ENCODE assay signal across 8 cellular contexts in the genomic region with DNA sequence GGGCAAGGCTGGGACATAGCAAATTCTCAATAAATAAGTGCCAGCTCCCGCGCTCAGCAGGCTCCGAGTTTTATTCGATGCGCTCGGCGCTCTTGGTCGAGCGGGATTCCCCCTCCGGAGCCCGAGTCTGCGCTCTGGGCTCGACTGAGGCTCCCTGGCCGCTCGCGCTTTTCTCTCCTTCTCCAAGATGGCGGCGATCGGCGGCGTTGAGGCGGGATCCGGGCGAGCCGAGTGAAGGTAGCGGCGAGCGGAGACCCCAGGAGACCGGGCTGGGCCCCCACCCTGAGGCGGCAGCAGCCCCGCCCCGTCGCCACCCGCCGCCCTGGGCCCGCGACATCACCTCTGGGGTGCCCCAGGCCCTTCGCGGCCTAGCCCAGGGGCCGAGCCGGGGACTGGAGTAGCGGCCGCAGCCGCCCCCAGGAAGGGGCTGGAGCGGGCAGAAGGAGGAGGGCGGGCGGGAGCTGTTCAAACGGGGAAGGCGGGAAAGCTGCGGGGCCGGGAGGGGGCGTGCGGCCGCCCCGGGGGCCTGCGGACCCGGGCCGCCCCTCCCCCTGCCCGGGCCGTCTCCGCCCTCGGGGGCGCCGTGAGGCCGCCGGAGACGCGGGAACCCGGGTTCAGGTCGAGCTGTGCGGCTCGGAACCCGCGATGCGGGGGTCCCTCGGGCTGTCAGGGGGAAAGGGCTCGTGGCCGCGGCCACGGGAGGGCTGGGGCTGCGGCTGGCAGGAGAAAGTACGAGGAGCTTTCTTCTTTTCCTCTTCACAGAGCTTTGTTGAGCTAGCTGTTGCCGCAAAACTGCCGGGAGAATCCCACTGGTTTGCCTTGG. TPM values are rescaled to one million over a fixed set of nuclear protein-coding genes. Genes with fewer than 3 reads are reported as not detected.
A peak's percentile ranks its signal among the peaks of the same experiment; 100 is the strongest.
DNase-seq lines count a peak whose midpoint lies in the region; ATAC-seq, FAIRE-seq and TF ChIP-seq lines count a peak whose summit lies in the region.

A gene with protein sequence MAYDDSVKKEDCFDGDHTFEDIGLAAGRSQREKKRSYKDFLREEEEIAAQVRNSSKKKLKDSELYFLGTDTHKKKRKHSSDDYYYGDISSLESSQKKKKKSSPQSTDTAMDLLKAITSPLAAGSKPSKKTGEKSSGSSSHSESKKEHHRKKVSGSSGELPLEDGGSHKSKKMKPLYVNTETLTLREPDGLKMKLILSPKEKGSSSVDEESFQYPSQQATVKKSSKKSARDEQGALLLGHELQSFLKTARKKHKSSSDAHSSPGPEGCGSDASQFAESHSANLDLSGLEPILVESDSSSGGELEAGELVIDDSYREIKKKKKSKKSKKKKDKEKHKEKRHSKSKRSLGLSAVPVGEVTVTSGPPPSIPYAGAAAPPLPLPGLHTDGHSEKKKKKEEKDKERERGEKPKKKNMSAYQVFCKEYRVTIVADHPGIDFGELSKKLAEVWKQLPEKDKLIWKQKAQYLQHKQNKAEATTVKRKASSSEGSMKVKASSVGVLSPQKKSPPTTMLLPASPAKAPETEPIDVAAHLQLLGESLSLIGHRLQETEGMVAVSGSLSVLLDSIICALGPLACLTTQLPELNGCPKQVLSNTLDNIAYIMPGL (plus strand): TSS at position 173 of the 823 bp plus-strand sequence. CDS start 4,898 bp downstream, outside the sequence.

- peaks cover 5 to 23% (median 12%) of the 10 kb centered on the region in 3 donors for H3K4me1 ChIP-seq in esophagus squamous epithelium
- peaks cover 5 to 10% of the 10 kb centered on the region in 2 donors for H3K4me1 ChIP-seq in muscle layer of duodenum (ENCODE audit: control insufficient read depth in 1 of 2, insufficient read depth in 2 of 2, low read length in 2 of 2)

- peak within 1 kb of the TSS; percentile 63 to 92 (median 80) for H3K4me3 ChIP-seq in esophagus squamous epithelium
- peak within 1 kb of the TSS; percentile 69 to 86 for H3K4me3 ChIP-seq in muscle layer of duodenum (ENCODE audit: low read depth in 1 of 2, low read length in 2 of 2)

- H3K36me3 ChIP-seq in esophagus squamous epithelium (peaks cover 0 to 10% (median 0%) of the 10 kb centered on the region in 3 donors), muscle layer of duodenum (ENCODE audit: control insufficient read depth in 1 of 2, insufficient read depth in 2 of 2, low read length in 2 of 2) (peaks cover 4 to 5% of the 10 kb centered on the region in 2 donors)

- H3K9me3 Mint-ChIP-seq in activated T-cell treated with anti-CD3 and anti-CD28 coated beads, Interleukin-2, amount 50 U/mL, for 72 hours, result no peaks in the 10 kb centered on the region

- DNase-seq in DMS79 (lab: John Stamatoyannopoulos, UW) (peak; percentile 36), RCC 7860 (ENCODE audit: low spot score) (peak; percentile 58), esophagus squamous epithelium (lab: John Stamatoyannopoulos, UW) (peak; percentile 17)
- DNase-seq in activated T-cell treated with anti-CD3 and anti-CD28 coated beads, Interleukin-2, amount 50 U/mL, for 72 hours, result peak; percentile 87 to 90
- DNase-seq in stimulated activated CD8-positive, alpha-beta memory T cell treated with anti-CD3 and anti-CD28 coated beads, Interleukin-7, amount 100 ng/mL, for 24 hours (ENCODE audit: low read depth), result peak; percentile 73

- intact Hi-C loops in esophagus squamous epithelium (cut with DNase I), result no loop called here

- peaks cover 29% of the 10 kb centered on the region for H3K4me1 Mint-ChIP-seq in activated T-cell treated with anti-CD3 and anti-CD28 coated beads, Interleukin-2, amount 50 U/mL, for 72 hours (ENCODE audit: low read depth)

- H3K27ac Mint-ChIP-seq in activated T-cell treated with anti-CD3 and anti-CD28 coated beads, Interleukin-2, amount 50 U/mL, for 72 hours, result peak within 1 kb of the TSS; percentile 83

- no peaks in the 10 kb centered on the region for H3K27me3 Mint-ChIP-seq in activated T-cell treated with anti-CD3 and anti-CD28 coated beads, Interleukin-2, amount 50 U/mL, for 72 hours (ENCODE audit: low read depth)

- peak within 1 kb of the TSS; percentile 90 to 97 (median 95) for H3K27ac ChIP-seq in esophagus squamous epithelium
- H3K27ac ChIP-seq in muscle layer of duodenum (ENCODE audit: low read length), result peak within 1 kb of the TSS; percentile 61

- H3K9me3 ChIP-seq in esophagus squamous epithelium (no peaks in the 10 kb centered on the region), muscle layer of duodenum (ENCODE audit: control insufficient read depth in 1 of 2, low read length in 2 of 2) (no peaks in the 10 kb centered on the region)

- peak; percentile 86 for ATAC-seq in GM21576 (IDR thresholded peaks at IDR 0.05; ENCODE audit: unreplicated experiment)
- peak; percentile 95 to 96 for ATAC-seq in activated T-cell treated with anti-CD3 and anti-CD28 coated beads, Interleukin-2, amount 50 U/mL, for 72 hours (replicated peaks in 1 of 2)

- WGBS in esophagus squamous epithelium, 2 donors, result 0 to 1% methylated on average over 5 to 28 of the region's 84 CpGs

- TF ChIP-seq EP300 in Ishikawa (IDR thresholded peaks at IDR 0.05; ENCODE audit: borderline replicate concordance), result no peak; the same call in 1 of the 2 replicates

- no peak for TF ChIP-seq POLR2A in esophagus squamous epithelium (IDR thresholded peaks at IDR 0.05)

- no peak for TF ChIP-seq RAD21 in Ishikawa (IDR thresholded peaks at IDR 0.05; ENCODE audit: low read depth)

- H3K27me3 ChIP-seq in esophagus squamous epithelium (no peaks in the 10 kb centered on the region), muscle layer of duodenum (ENCODE audit: low read depth, low read length) (no peaks in the 10 kb centered on the region)

- no peak for FAIRE-seq in RCC 7860 (lab: Jason Lieb, UNC)

- H3K4me3 Mint-ChIP-seq in activated T-cell treated with anti-CD3 and anti-CD28 coated beads, Interleukin-2, amount 50 U/mL, for 72 hours, result peak within 1 kb of the TSS; percentile 90 to 94

- peaks cover 6 to 12% of the 10 kb centered on the region in 2 donors for H3K36me3 Mint-ChIP-seq in activated T-cell treated with anti-CD3 and anti-CD28 coated beads, Interleukin-2, amount 50 U/mL, for 72 hours (ENCODE audit: insufficient read depth in 2 of 2)

- TF ChIP-seq CTCF in esophagus squamous epithelium (IDR thresholded peaks at IDR 0.05), result peak in 2 of 6 experiments; percentile 12 to 20

TF ChIP-seq in Ishikawa, 13 proteins besides CTCF, POLR2A, EP300 and RAD21:
- TF ChIP-seq NFIC (IDR thresholded peaks at IDR 0.05) (no peak; the same call in 1 of the 2 replicates), FOXM1 (IDR thresholded peaks at IDR 0.05; ENCODE audit: borderline replicate concordance, low read depth) (no peak), CEBPB (IDR thresholded peaks at IDR 0.05) (no peak), TAF1 (IDR thresholded peaks at IDR 0.05; ENCODE audit: low read depth) (peak; percentile 97), TCF12 (IDR thresholded peaks at IDR 0.05; ENCODE audit: low read depth) (no peak; the same call in 1 of the 2 replicates), EGR1 (IDR thresholded peaks at IDR 0.05) (no peak), ZBTB7A (IDR thresholded peaks at IDR 0.05; ENCODE audit: low read depth) (peak; percentile 16; the same call in 1 of the 2 replicates), YY1 (IDR thresholded peaks at IDR 0.05; ENCODE audit: low read depth) (peak; percentile 97), TEAD4 (IDR thresholded peaks at IDR 0.05) (peak; percentile 61), CREB1 (IDR thresholded peaks at IDR 0.05; ENCODE audit: low read depth) (no peak)
- TF ChIP-seq, protein P1, sequence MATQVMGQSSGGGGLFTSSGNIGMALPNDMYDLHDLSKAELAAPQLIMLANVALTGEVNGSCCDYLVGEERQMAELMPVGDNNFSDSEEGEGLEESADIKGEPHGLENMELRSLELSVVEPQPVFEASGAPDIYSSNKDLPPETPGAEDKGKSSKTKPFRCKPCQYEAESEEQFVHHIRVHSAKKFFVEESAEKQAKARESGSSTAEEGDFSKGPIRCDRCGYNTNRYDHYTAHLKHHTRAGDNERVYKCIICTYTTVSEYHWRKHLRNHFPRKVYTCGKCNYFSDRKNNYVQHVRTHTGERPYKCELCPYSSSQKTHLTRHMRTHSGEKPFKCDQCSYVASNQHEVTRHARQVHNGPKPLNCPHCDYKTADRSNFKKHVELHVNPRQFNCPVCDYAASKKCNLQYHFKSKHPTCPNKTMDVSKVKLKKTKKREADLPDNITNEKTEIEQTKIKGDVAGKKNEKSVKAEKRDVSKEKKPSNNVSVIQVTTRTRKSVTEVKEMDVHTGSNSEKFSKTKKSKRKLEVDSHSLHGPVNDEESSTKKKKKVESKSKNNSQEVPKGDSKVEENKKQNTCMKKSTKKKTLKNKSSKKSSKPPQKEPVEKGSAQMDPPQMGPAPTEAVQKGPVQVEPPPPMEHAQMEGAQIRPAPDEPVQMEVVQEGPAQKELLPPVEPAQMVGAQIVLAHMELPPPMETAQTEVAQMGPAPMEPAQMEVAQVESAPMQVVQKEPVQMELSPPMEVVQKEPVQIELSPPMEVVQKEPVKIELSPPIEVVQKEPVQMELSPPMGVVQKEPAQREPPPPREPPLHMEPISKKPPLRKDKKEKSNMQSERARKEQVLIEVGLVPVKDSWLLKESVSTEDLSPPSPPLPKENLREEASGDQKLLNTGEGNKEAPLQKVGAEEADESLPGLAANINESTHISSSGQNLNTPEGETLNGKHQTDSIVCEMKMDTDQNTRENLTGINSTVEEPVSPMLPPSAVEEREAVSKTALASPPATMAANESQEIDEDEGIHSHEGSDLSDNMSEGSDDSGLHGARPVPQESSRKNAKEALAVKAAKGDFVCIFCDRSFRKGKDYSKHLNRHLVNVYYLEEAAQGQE (IDR thresholded peaks at IDR 0.05; ENCODE audit: low read depth), result no peak
- TF ChIP-seq, protein P2, sequence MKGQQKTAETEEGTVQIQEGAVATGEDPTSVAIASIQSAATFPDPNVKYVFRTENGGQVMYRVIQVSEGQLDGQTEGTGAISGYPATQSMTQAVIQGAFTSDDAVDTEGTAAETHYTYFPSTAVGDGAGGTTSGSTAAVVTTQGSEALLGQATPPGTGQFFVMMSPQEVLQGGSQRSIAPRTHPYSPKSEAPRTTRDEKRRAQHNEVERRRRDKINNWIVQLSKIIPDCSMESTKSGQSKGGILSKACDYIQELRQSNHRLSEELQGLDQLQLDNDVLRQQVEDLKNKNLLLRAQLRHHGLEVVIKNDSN (IDR thresholded peaks at IDR 0.05), result no peak
- TF ChIP-seq, protein P3, sequence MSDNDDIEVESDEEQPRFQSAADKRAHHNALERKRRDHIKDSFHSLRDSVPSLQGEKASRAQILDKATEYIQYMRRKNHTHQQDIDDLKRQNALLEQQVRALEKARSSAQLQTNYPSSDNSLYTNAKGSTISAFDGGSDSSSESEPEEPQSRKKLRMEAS (IDR thresholded peaks at IDR 0.05), result peak; percentile 60

RNA-seq across cellular contexts. Expression of the gene that starts here (rescaled TPM):
- total RNA-seq in activated T-cell treated with anti-CD3 and anti-CD28 coated beads, Interleukin-2, amount 50 U/mL, for 72 hours, result 10 to 100 TPM; 39.3 to 43.5 TPM
- 10 to 100 TPM; 10.2 to 20.1 (median 13.5) TPM for total RNA-seq in esophagus squamous epithelium

Comparison
In these comparisons a context has a peak if more than half of its experiments do, and no peak if none do; other contexts are left out.
1. Peak in every context shown above with its lines: DNase-seq, ATAC-seq, H3K4me3 ChIP-seq and H3K27ac ChIP-seq.
2. DNase-seq: peak in every context shown above with its lines; median percentile 88 in activated T-cell treated with anti-CD3 and anti-CD28 coated beads, Interleukin-2, amount 50 U/mL, for 72 hours; 73 in stimulated activated CD8-positive, alpha-beta memory T cell treated with anti-CD3 and anti-CD28 coated beads, Interleukin-7, amount 100 ng/mL, for 24 hours; 58 in RCC 7860; 36 in DMS79; 17 in esophagus squamous epithelium.